In genomic region chr1:92537333-92537884, GRCh38 we compare ENCODE assay signal across 1 cellular context.
TF ChIP-seq lines count a peak whose summit lies in the region.

No MANE protein-coding gene starts in this region.

TF ChIP-seq in GM12878, 131 proteins besides CTCF, POLR2A, EP300 and RAD21:
- no peak for TF ChIP-seq STAT3 (IDR thresholded peaks at IDR 0.05; ENCODE audit: low read depth, low read length)
- TF ChIP-seq CUX1 (IDR thresholded peaks at IDR 0.05; ENCODE audit: insufficient replicate concordance, low read depth, low read length): peak; percentile 6
- no peak for TF ChIP-seq SIX5 (IDR thresholded peaks at IDR 0.05; ENCODE audit: low read depth, low read length, severe bottlenecking)
- TF ChIP-seq ZZZ3 (IDR thresholded peaks at IDR 0.05; ENCODE audit: control insufficient read depth, insufficient read length, low read depth): no peak
TF ChIP-seq in GM12878: peak in this region for 1.
